In genomic region chr11:116891746-116892145, GRCh38 we compare ENCODE assay signal across 19 cellular contexts. TPM values are rescaled to one million over a fixed set of nuclear protein-coding genes. Genes with fewer than 3 reads are reported as not detected.
"Had no signal": no experiment of that assay in that cellular context is flagged by ENCODE, and none has a peak within 500 bp of the region (broad histone marks: within the 10 kb centered on the region; RNA-seq: fewer than 3 reads in every experiment).

No MANE protein-coding gene starts in this region.

- H3K4me3 Mint-ChIP-seq: activated CD8-positive, alpha-beta T cell treated with anti-CD3 and anti-CD28 coated beads for 36 hours; immature natural killer cell; nephron; stimulated activated naive B cell treated with anti-CD40 and anti-IgM and Interleukin-4, amounts not matched to agents 10 μg/mL and 1 μg/mL and 100 μg/mL, for 72 hours had no signal

- H3K4me3 ChIP-seq: esophagus muscularis mucosa, psoas muscle, right lobe of liver, upper lobe of right lung had no signal

- H3K27ac Mint-ChIP-seq: activated CD8-positive, alpha-beta T cell treated with anti-CD3 and anti-CD28 coated beads for 36 hours; activated T-helper 2 cell treated with anti-CD3 and anti-CD28 coated beads, Interferon-gamma antibody, Interleukin-2, Interleukin-4, amounts not matched to agents 10 μg/mL and 5 μg/mL and 100 μg/mL, durations not matched to agents 14 hours and 24 hours and 36 hours; nephron; stimulated activated naive B cell treated with anti-CD40 and anti-IgM and Interleukin-4, amounts not matched to agents 10 μg/mL and 1 μg/mL and 100 μg/mL, for 72 hours had no signal

- H3K4me1 ChIP-seq: upper lobe of right lung had no signal

- H3K9me3 ChIP-seq: esophagus muscularis mucosa, psoas muscle, right lobe of liver, upper lobe of right lung had no signal

- H3K27me3 ChIP-seq: esophagus muscularis mucosa, right lobe of liver, upper lobe of right lung had no signal

- ATAC-seq: activated CD8-positive, alpha-beta T cell treated with anti-CD3 and anti-CD28 coated beads for 36 hours; psoas muscle; right lobe of liver; stimulated activated naive B cell treated with anti-CD40 and anti-IgM and Interleukin-4, amounts not matched to agents 10 μg/mL and 1 μg/mL and 100 μg/mL, for 72 hours; upper lobe of right lung had no signal

- DNase-seq: activated CD4-positive, alpha-beta T cell treated with anti-CD3 and anti-CD28 coated beads for 4 hours; activated CD8-positive, alpha-beta memory T cell treated with anti-CD3 and anti-CD28 coated beads, Interleukin-2, amount 50 U/mL, for 48 hours; activated CD8-positive, alpha-beta T cell treated with anti-CD3 and anti-CD28 coated beads for 36 hours; activated naive CD4-positive, alpha-beta T cell treated with anti-CD3 and anti-CD28 coated beads, Interleukin-2, amount 50 U/mL, for 16 hours; glutamatergic neuron; immature natural killer cell; mammary epithelial cell; occipital lobe; psoas muscle; right lobe of liver; stimulated activated naive B cell treated with anti-CD40 and anti-IgM and Interleukin-4, amounts not matched to agents 10 μg/mL and 1 μg/mL and 100 μg/mL, for 72 hours; SW 1271; T-helper 9 cell; upper lobe of right lung had no signal

- H3K27ac ChIP-seq: psoas muscle, right lobe of liver, upper lobe of right lung had no signal

- H3K27me3 Mint-ChIP-seq: activated CD8-positive, alpha-beta T cell treated with anti-CD3 and anti-CD28 coated beads for 36 hours; stimulated activated naive B cell treated with anti-CD40 and anti-IgM and Interleukin-4, amounts not matched to agents 10 μg/mL and 1 μg/mL and 100 μg/mL, for 72 hours had no signal

- H3K9me3 Mint-ChIP-seq: activated CD8-positive, alpha-beta T cell treated with anti-CD3 and anti-CD28 coated beads for 36 hours; activated T-helper 2 cell treated with anti-CD3 and anti-CD28 coated beads, Interferon-gamma antibody, Interleukin-2, Interleukin-4, amounts not matched to agents 10 μg/mL and 5 μg/mL and 100 μg/mL, durations not matched to agents 14 hours and 24 hours and 36 hours; immature natural killer cell; nephron; stimulated activated naive B cell treated with anti-CD40 and anti-IgM and Interleukin-4, amounts not matched to agents 10 μg/mL and 1 μg/mL and 100 μg/mL, for 72 hours had no signal

RNA-seq across cellular contexts. Expression of gene APOA1, which starts 54.3 kb away (rescaled TPM):
- total RNA-seq: activated CD8-positive, alpha-beta T cell treated with anti-CD3 and anti-CD28 coated beads for 36 hours; activated T-helper 2 cell treated with anti-CD3 and anti-CD28 coated beads, Interferon-gamma antibody, Interleukin-2, Interleukin-4, amounts not matched to agents 10 μg/mL and 5 μg/mL and 100 μg/mL, durations not matched to agents 14 hours and 24 hours and 36 hours; chondrocyte; fibroblast of villous mesenchyme; mammary epithelial cell had no signal
